ENCODE assay signal across 19 cellular contexts in genomic region chr16:88835383-88835782, GRCh38. TPM values are rescaled to one million over a fixed set of nuclear protein-coding genes. Genes with fewer than 3 reads are reported as not detected.
"Had no signal": no experiment of that assay in that cellular context is flagged by ENCODE, and none has a peak within 500 bp of the region (broad histone marks: within the 10 kb centered on the region; RNA-seq: fewer than 3 reads in every experiment).

No MANE protein-coding gene starts in this region.

- H3K27ac ChIP-seq: dorsolateral prefrontal cortex, esophagus muscularis mucosa, gastrocnemius medialis, hepatocyte, skin epidermis had no signal

- DNase-seq: activated CD4-positive, alpha-beta T cell treated with anti-CD3 and anti-CD28 coated beads for 48 hours; activated CD8-positive, alpha-beta memory T cell treated with anti-CD3 and anti-CD28 coated beads for 24 hours; activated naive CD4-positive, alpha-beta T cell treated with anti-CD3 and anti-CD28 coated beads, Interleukin-2, amount 50 U/mL, for 16 hours; dorsolateral prefrontal cortex; naive thymus-derived CD8-positive, alpha-beta T cell; nucleus accumbens; stomach had no signal

- H3K4me1 ChIP-seq: adrenal gland, esophagus muscularis mucosa, gastrocnemius medialis, stomach, tibial nerve had no signal

- H3K4me2 ChIP-seq: hepatocyte had no signal

- H3K4me3 ChIP-seq: adrenal gland, dorsolateral prefrontal cortex, esophagus muscularis mucosa, gastrocnemius medialis, hepatocyte, lung, skin epidermis, stomach, tibial nerve had no signal

- H3K27me3 ChIP-seq: adrenal gland, dorsolateral prefrontal cortex, esophagus muscularis mucosa, gastrocnemius medialis, hepatocyte, stomach, tibial nerve had no signal

- H3K9me3 ChIP-seq: adrenal gland, esophagus muscularis mucosa, gastrocnemius medialis, stomach, tibial nerve had no signal

- ATAC-seq: activated T-helper 17 cell treated with anti-CD3 and anti-CD28 coated beads, Interleukin-2, amount 50 U/mL, for 72 hours; gastrocnemius medialis; naive thymus-derived CD8-positive, alpha-beta T cell; WTC11 had no signal

RNA-seq across cellular contexts. Expression of gene PABPN1L, which starts 31.1 kb away (rescaled TPM):
- total RNA-seq: activated T-helper 17 cell treated with anti-CD3 and anti-CD28 coated beads, Interleukin-2, amount 50 U/mL, for 72 hours; chondrocyte; esophagus muscularis mucosa; gastrocnemius medialis; hepatocyte; kidney epithelial cell; lung; naive thymus-derived CD8-positive, alpha-beta T cell; pulmonary artery endothelial cell; stomach; tibial nerve; WTC11 had no signal
